ENCODE assay signal across 34 cellular contexts in the genomic region with DNA sequence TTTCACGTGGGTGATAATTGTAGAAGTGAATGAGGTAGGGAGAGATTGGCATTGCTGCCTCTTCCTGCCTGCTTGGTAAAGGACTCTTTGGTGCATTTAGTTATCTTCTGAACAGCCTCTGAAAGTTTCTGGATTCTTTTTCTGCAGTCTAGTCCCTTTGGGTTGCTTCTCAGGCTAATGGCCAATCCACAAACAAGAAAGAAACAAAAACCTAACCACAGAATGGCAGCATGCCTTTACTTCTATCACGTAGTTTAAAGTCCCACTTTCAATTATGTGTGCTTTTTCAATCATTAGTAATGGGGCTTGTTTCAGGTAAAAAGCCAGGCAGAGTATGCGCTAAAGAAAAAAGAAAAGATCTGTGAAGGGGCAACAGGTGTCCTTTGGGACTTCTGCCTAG. TPM values are rescaled to one million over a fixed set of nuclear protein-coding genes. Genes with fewer than 3 reads are reported as not detected.
"Had no signal": no experiment of that assay in that cellular context is flagged by ENCODE, and none has a peak within 500 bp of the region (broad histone marks: within the 10 kb centered on the region; RNA-seq: fewer than 3 reads in every experiment).

No MANE protein-coding gene starts in this region.

- H3K27me3 ChIP-seq: adrenal gland, body of pancreas, brain microvascular endothelial cell, breast epithelium had no signal

- H3K4me1 ChIP-seq: adrenal gland, body of pancreas, breast epithelium had no signal

- FAIRE-seq: TTC549 had no signal

- H3K4me3 ChIP-seq: adrenal gland, body of pancreas, breast epithelium had no signal

- ATAC-seq: activated CD8-positive, alpha-beta T cell treated with anti-CD3 and anti-CD28 coated beads for 36 hours; activated naive CD4-positive, alpha-beta T cell treated with anti-CD3 and anti-CD28 coated beads, Interleukin-2, amount 50 U/mL, for 72 hours; activated T-cell treated with anti-CD3 and anti-CD28 coated beads, Interleukin-2, amount 50 U/mL, for 4 hours; activated T-cell treated with anti-CD3 and anti-CD28 coated beads, Interleukin-2, amount 50 U/mL, for 72 hours; activated T-helper 17 cell treated with anti-CD3 and anti-CD28 coated beads, Interleukin-2, amount 50 U/mL, for 72 hours; body of pancreas had no signal

- DNase-seq: activated B cell treated with CpG ODN at 0.5 μM for 24 hours; activated CD4-positive, alpha-beta memory T cell treated with anti-CD3 and anti-CD28 coated beads for 36 hours; activated CD4-positive, alpha-beta T cell treated with anti-CD3 and anti-CD28 coated beads for 4 hours; activated CD4-positive, alpha-beta T cell treated with anti-CD3 and anti-CD28 coated beads, Interleukin-2, amount 10 ng/mL, durations not matched to agents 24 days and 14 days; activated CD4-positive, alpha-beta T cell treated with anti-CD3 and anti-CD28 coated beads, Interleukin-2, amount 50 U/mL, for 1 hour; activated CD4-positive, alpha-beta T cell treated with anti-CD3 and anti-CD28 coated beads, Interleukin-2, amount 50 U/mL, for 4 hours; activated CD4-positive, CD25-positive, alpha-beta regulatory T cell treated with anti-CD3 and anti-CD28 coated beads, Interleukin-2, amount 50 U/mL, for 72 hours; activated CD8-positive, alpha-beta memory T cell treated with anti-CD3 and anti-CD28 coated beads, Interleukin-2, amount 50 U/mL, for 4 hours; activated CD8-positive, alpha-beta T cell treated with anti-CD3 and anti-CD28 coated beads for 36 hours; activated effector memory CD4-positive, alpha-beta T cell treated with anti-CD3 and anti-CD28 coated beads, Interleukin-2, amount 50 U/mL, for 16 hours; activated gamma-delta T cell treated with Interleukin-2 at 50 U/mL for 16 hours; activated naive CD4-positive, alpha-beta T cell; activated naive CD4-positive, alpha-beta T cell treated with anti-CD3 and anti-CD28 coated beads for 36 hours; activated naive CD4-positive, alpha-beta T cell treated with anti-CD3 and anti-CD28 coated beads, Interleukin-2, amount 50 U/mL, for 16 hours; activated naive CD8-positive, alpha-beta T cell treated with anti-CD3 and anti-CD28 coated beads for 36 hours; activated T-cell treated with anti-CD3 and anti-CD28 coated beads for 4 hours; activated T-cell treated with anti-CD3 and anti-CD28 coated beads, Interleukin-2, amount 50 U/mL, for 1 hour; activated T-cell treated with anti-CD3 and anti-CD28 coated beads, Interleukin-2, amount 50 U/mL, for 4 hours; activated T-cell treated with anti-CD3 and anti-CD28 coated beads, Interleukin-2, amount 50 U/mL, for 72 hours; adrenal gland; amniotic stem cell; aorta; body of pancreas; brain microvascular endothelial cell; T-helper 1 cell; T-helper 2 cell; T-helper 9 cell had no signal

- H3K9me3 ChIP-seq: adrenal gland, body of pancreas, breast epithelium had no signal

- H3K36me3 ChIP-seq: adrenal gland, brain microvascular endothelial cell, breast epithelium had no signal

- H3K27ac ChIP-seq: adrenal gland, body of pancreas, brain microvascular endothelial cell, breast epithelium, VCaP had no signal

RNA-seq across cellular contexts. Expression of a gene that starts 7.4 kb away (rescaled TPM):
- total RNA-seq: activated B cell treated with CpG ODN at 0.5 μM for 24 hours; activated CD4-positive, alpha-beta memory T cell treated with anti-CD3 and anti-CD28 coated beads for 36 hours; activated CD4-positive, alpha-beta T cell treated with anti-CD3 and anti-CD28 coated beads, Interleukin-2, amount 10 ng/mL, durations not matched to agents 24 days and 14 days; activated CD8-positive, alpha-beta memory T cell treated with anti-CD3 and anti-CD28 coated beads for 36 hours; activated CD8-positive, alpha-beta T cell treated with anti-CD3 and anti-CD28 coated beads for 36 hours; activated naive CD4-positive, alpha-beta T cell treated with anti-CD3 and anti-CD28 coated beads for 36 hours; activated naive CD4-positive, alpha-beta T cell treated with anti-CD3 and anti-CD28 coated beads, Interleukin-2, amount 50 U/mL, for 72 hours; activated naive CD8-positive, alpha-beta T cell treated with anti-CD3 and anti-CD28 coated beads for 36 hours; activated T-cell treated with anti-CD3 and anti-CD28 coated beads, Interleukin-2, amount 50 U/mL, for 72 hours; activated T-helper 1 cell treated with anti-CD3 and anti-CD28 coated beads, Interleukin-12 subunit alpha, Interleukin-12 subunit beta, Interleukin-2, Interleukin-4 antibody, amounts not matched to agents 30 ng/mL and 10 ng/mL and 1 ng/mL, durations not matched to agents 14 hours and 24 hours and 36 hours had no signal
